31 cellular contexts compared by ENCODE assay signal in genomic region chr22:43516996-43517635, GRCh38.
"Had no signal": no experiment of that assay in that cellular context is flagged by ENCODE, and none has a peak within 500 bp of the region (broad histone marks: within the 10 kb centered on the region; RNA-seq: fewer than 3 reads in every experiment).

No MANE protein-coding gene starts in this region.

- ATAC-seq: activated CD4-positive, CD25-positive, alpha-beta regulatory T cell treated with anti-CD3 and anti-CD28 coated beads, Interleukin-2, amount 50 U/mL, for 24 hours; activated CD8-positive, alpha-beta T cell treated with anti-CD3 and anti-CD28 coated beads, Interleukin-2, amount 10 ng/mL, durations not matched to agents 7 days and 5 days; activated naive CD4-positive, alpha-beta T cell treated with anti-CD3 and anti-CD28 coated beads, Interleukin-2, amount 50 U/mL, for 72 hours; activated naive CD8-positive, alpha-beta T cell treated with anti-CD3 and anti-CD28 coated beads, Interleukin-2, amount 50 U/mL, for 24 hours had no signal

- H3K36me3 Mint-ChIP-seq: brain had no signal

- H3K36me3 ChIP-seq: cardiac muscle cell, Peyer's patch, SJSA1 had no signal

- FAIRE-seq: astrocyte had no signal

- H3K27me3 ChIP-seq: cardiac muscle cell, Peyer's patch, SJSA1 had no signal

- H3K9me3 Mint-ChIP-seq: activated naive CD8-positive, alpha-beta T cell treated with anti-CD3 and anti-CD28 coated beads, Interleukin-2, amount 50 U/mL, for 24 hours; T-helper 1 cell treated with Interleukin-12 subunit alpha and Interleukin-12 subunit beta and Interleukin-4 antibody, amounts not matched to agents 30 μg/mL and 1 μg/mL, for 36 hours had no signal

- H3K4me1 Mint-ChIP-seq: brain had no signal

- H3K4me3 Mint-ChIP-seq: activated CD8-positive, alpha-beta T cell treated with anti-CD3 and anti-CD28 coated beads, Interleukin-2, amount 10 ng/mL, durations not matched to agents 7 days and 5 days; activated naive CD8-positive, alpha-beta T cell treated with anti-CD3 and anti-CD28 coated beads, Interleukin-2, amount 50 U/mL, for 24 hours; activated T-helper 1 cell treated with anti-CD3 and anti-CD28 coated beads, Interleukin-12 subunit alpha, Interleukin-12 subunit beta, Interleukin-2, Interleukin-4 antibody, amounts not matched to agents 30 ng/mL and 10 ng/mL and 1 ng/mL, durations not matched to agents 14 hours and 24 hours and 36 hours; brain; T-helper 1 cell treated with Interleukin-12 subunit alpha and Interleukin-12 subunit beta and Interleukin-4 antibody, amounts not matched to agents 30 μg/mL and 1 μg/mL, for 36 hours had no signal

- DNase-seq: activated CD4-positive, alpha-beta T cell treated with anti-CD3 and anti-CD28 coated beads for 4 hours; activated CD4-positive, alpha-beta T cell treated with anti-CD3 and anti-CD28 coated beads, Interleukin-2, amount 50 U/mL, for 4 hours; activated CD8-positive, alpha-beta memory T cell treated with anti-CD3 and anti-CD28 coated beads, Interleukin-2, amount 50 U/mL, for 48 hours; activated CD8-positive, alpha-beta T cell treated with anti-CD3 and anti-CD28 coated beads, Interleukin-2, amount 10 ng/mL, durations not matched to agents 7 days and 5 days; activated effector memory CD4-positive, alpha-beta T cell treated with anti-CD3 and anti-CD28 coated beads, Interleukin-2, amount 50 U/mL, for 16 hours; activated naive CD4-positive, alpha-beta T cell treated with Interleukin-2 at 50 U/mL for 16 hours; activated naive CD8-positive, alpha-beta T cell treated with anti-CD3 and anti-CD28 coated beads, Interleukin-2, amount 50 U/mL, for 24 hours; activated T-cell treated with anti-CD3 and anti-CD28 coated beads, Interleukin-2, amount 50 U/mL, for 1 hour; amniotic stem cell; KG1; MV-4-11; NCI-H1092 treated with DMSO at 0.1 percent for 48 hours; NCI-H1417 treated with DMSO at 0.1 percent for 48 hours; NCI-H1694; NCI-H2029; NCI-H2107; NCI-H345; NCI-H510A treated with DMSO at 0.1 percent for 48 hours; NCI-H69; NK-92 treated with Interleukin-12 subunit alpha and Interleukin-12 subunit beta, amount 100 ng/mL, for 24 hours; OCI-M1; Peyer's patch; SHP77 had no signal

- H3K27ac Mint-ChIP-seq: activated CD8-positive, alpha-beta T cell treated with anti-CD3 and anti-CD28 coated beads, Interleukin-2, amount 10 ng/mL, durations not matched to agents 7 days and 5 days; activated naive CD4-positive, alpha-beta T cell treated with anti-CD3 and anti-CD28 coated beads, Interleukin-2, amount 50 U/mL, for 72 hours; activated naive CD8-positive, alpha-beta T cell treated with anti-CD3 and anti-CD28 coated beads, Interleukin-2, amount 50 U/mL, for 24 hours; activated T-helper 1 cell treated with anti-CD3 and anti-CD28 coated beads, Interleukin-12 subunit alpha, Interleukin-12 subunit beta, Interleukin-2, Interleukin-4 antibody, amounts not matched to agents 30 ng/mL and 10 ng/mL and 1 ng/mL, durations not matched to agents 14 hours and 24 hours and 36 hours; T-helper 1 cell treated with Interleukin-12 subunit alpha and Interleukin-12 subunit beta and Interleukin-4 antibody, amounts not matched to agents 30 μg/mL and 1 μg/mL, for 36 hours had no signal

- H3K4me3 ChIP-seq: cardiac muscle cell, Peyer's patch, SJSA1 had no signal
